In the genomic region with DNA sequence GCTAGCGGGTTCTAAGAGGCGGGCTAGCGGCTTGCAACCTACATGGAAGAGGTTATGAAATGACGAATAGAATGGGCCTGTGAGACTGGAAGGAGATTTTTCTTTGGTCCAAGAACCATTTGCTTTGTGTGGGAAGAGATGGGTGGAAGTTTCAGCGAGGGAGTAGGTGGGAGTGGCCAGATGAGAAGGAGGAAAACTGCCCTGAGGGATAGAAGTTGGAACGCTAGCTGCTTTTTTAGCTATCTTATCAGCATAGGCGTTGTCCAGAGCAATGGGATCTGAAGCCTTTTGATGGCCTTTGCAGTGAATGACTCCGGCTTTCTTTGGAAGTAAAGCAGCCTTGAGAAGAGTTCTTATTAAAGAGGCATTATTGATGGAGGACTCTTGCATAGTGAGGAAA, we compare ENCODE assay signal across 27 cellular contexts.
"Had no signal": no experiment of that assay in that cellular context is flagged by ENCODE, and none has a peak within 500 bp of the region (broad histone marks: within the 10 kb centered on the region; RNA-seq: fewer than 3 reads in every experiment).

No MANE protein-coding gene starts in this region.

- H3K4me3 Mint-ChIP-seq: immature natural killer cell; naive thymus-derived CD8-positive, alpha-beta T cell; nephron; neural crest cell; stimulated activated memory B cell treated with anti-CD40 and anti-IgM and Interleukin-4, amounts not matched to agents 10 μg/mL and 1 μg/mL and 100 μg/mL, for 72 hours; stimulated activated naive CD8-positive, alpha-beta T cell treated with anti-CD3 and anti-CD28 coated beads, Interleukin-15, amount 100 ng/mL, for 72 hours had no signal

- H3K27ac ChIP-seq: pancreas, prostate gland, right lobe of liver, thoracic aorta, tibial artery, uterus had no signal

- H3K9me3 ChIP-seq: lower lobe of right lung, pancreas, prostate gland, right lobe of liver, thoracic aorta, tibial artery, uterus had no signal

- H3K4me1 ChIP-seq: pancreas, uterus had no signal

- H3K4me1 Mint-ChIP-seq: immature natural killer cell; stimulated activated memory B cell treated with anti-CD40 and anti-IgM and Interleukin-4, amounts not matched to agents 10 μg/mL and 1 μg/mL and 100 μg/mL, for 72 hours; stimulated activated naive CD8-positive, alpha-beta T cell treated with anti-CD3 and anti-CD28 coated beads, Interleukin-15, amount 100 ng/mL, for 72 hours had no signal

- H3K27ac Mint-ChIP-seq: immature natural killer cell; naive thymus-derived CD8-positive, alpha-beta T cell; nephron; stimulated activated memory B cell treated with anti-CD40 and anti-IgM and Interleukin-4, amounts not matched to agents 10 μg/mL and 1 μg/mL and 100 μg/mL, for 72 hours; stimulated activated naive CD8-positive, alpha-beta T cell treated with anti-CD3 and anti-CD28 coated beads, Interleukin-15, amount 100 ng/mL, for 72 hours had no signal

- H3K27me3 ChIP-seq: pancreas, right lobe of liver, tibial artery, uterus had no signal

- DNase-seq: hypothalamus; immature natural killer cell; kidney; lower lobe of right lung; mammary epithelial cell; mesenchymal stem cell; naive thymus-derived CD8-positive, alpha-beta T cell; nucleus accumbens; pancreas; posterior cingulate gyrus; retina; right lobe of liver; stimulated activated CD4-positive, alpha-beta T cell treated with anti-CD3 and anti-CD28 coated beads, Interleukin-1b, Interleukin-23, amount 100 ng/mL, for 48 hours; stimulated activated CD4-positive, alpha-beta T cell treated with anti-CD3 and anti-CD28 coated beads, Interleukin-2, amount 100 ng/mL, for 48 hours; stimulated activated CD4-positive, alpha-beta T cell treated with anti-CD3 and anti-CD28 coated beads, Interleukin-4, amount 100 ng/mL, for 4 hours; stimulated activated CD8-positive, alpha-beta memory T cell treated with anti-CD3 and anti-CD28 coated beads, Interleukin-4, amount 100 ng/mL, for 48 hours; stimulated activated naive CD4-positive, alpha-beta T cell treated with Interleukin-2 at 50 U/mL for 16 hours; stimulated activated naive CD8-positive, alpha-beta T cell treated with anti-CD3 and anti-CD28 coated beads, Interleukin-15, amount 100 ng/mL, for 72 hours; tibial artery; trophoblast cell; uterus had no signal

- H3K27me3 Mint-ChIP-seq: naive thymus-derived CD8-positive, alpha-beta T cell; stimulated activated memory B cell treated with anti-CD40 and anti-IgM and Interleukin-4, amounts not matched to agents 10 μg/mL and 1 μg/mL and 100 μg/mL, for 72 hours; stimulated activated naive CD8-positive, alpha-beta T cell treated with anti-CD3 and anti-CD28 coated beads, Interleukin-15, amount 100 ng/mL, for 72 hours had no signal

- H3K36me3 Mint-ChIP-seq: immature natural killer cell; naive thymus-derived CD8-positive, alpha-beta T cell; stimulated activated memory B cell treated with anti-CD40 and anti-IgM and Interleukin-4, amounts not matched to agents 10 μg/mL and 1 μg/mL and 100 μg/mL, for 72 hours had no signal

- ATAC-seq: lower lobe of right lung; naive thymus-derived CD8-positive, alpha-beta T cell; pancreas; right lobe of liver; stimulated activated memory B cell treated with anti-CD40 and anti-IgM and Interleukin-4, amounts not matched to agents 10 μg/mL and 1 μg/mL and 100 μg/mL, for 72 hours; stimulated activated naive CD8-positive, alpha-beta T cell treated with anti-CD3 and anti-CD28 coated beads, Interleukin-15, amount 100 ng/mL, for 72 hours had no signal

- H3K9me3 Mint-ChIP-seq: immature natural killer cell; naive thymus-derived CD8-positive, alpha-beta T cell; nephron; neural crest cell; stimulated activated memory B cell treated with anti-CD40 and anti-IgM and Interleukin-4, amounts not matched to agents 10 μg/mL and 1 μg/mL and 100 μg/mL, for 72 hours; stimulated activated naive CD8-positive, alpha-beta T cell treated with anti-CD3 and anti-CD28 coated beads, Interleukin-15, amount 100 ng/mL, for 72 hours had no signal

- H3K4me3 ChIP-seq: lower lobe of right lung, pancreas, prostate gland, right lobe of liver, smooth muscle cell, thoracic aorta, tibial artery, uterus had no signal

- H3K36me3 ChIP-seq: lower lobe of right lung, pancreas, prostate gland, right lobe of liver, thoracic aorta, tibial artery, uterus had no signal
